Comparison of ENCODE assay signal across 1 cellular context in genomic region chr1:107501081-107501605, GRCh38.
TF ChIP-seq lines count a peak whose summit lies in the region.

No MANE protein-coding gene starts in this region.

TF ChIP-seq in H1, 55 proteins besides CTCF, POLR2A, EP300 and RAD21 (continued from another document):
- no peak for TF ChIP-seq ASH2L (IDR thresholded peaks at IDR 0.05; ENCODE audit: low read length)
- no peak for TF ChIP-seq MAX (IDR thresholded peaks at IDR 0.05)
- TF ChIP-seq TCF12 (IDR thresholded peaks at IDR 0.05; ENCODE audit: low read depth, low read length), result no peak
- TF ChIP-seq EZH2 (IDR thresholded peaks at IDR 0.05; ENCODE audit: low read depth, low read length, severe bottlenecking), result no peak
- TF ChIP-seq RXRA (IDR thresholded peaks at IDR 0.05; ENCODE audit: insufficient read depth, low read depth, low read length), result no peak
- no peak for TF ChIP-seq BACH1 (IDR thresholded peaks at IDR 0.05; ENCODE audit: low read length)
